In genomic region chr12:32486158-32486557, GRCh38 we compare ENCODE assay signal across 1 cellular context.
TF ChIP-seq lines count a peak whose summit lies in the region.

No MANE protein-coding gene starts in this region.

TF ChIP-seq in liver, 16 proteins besides CTCF, POLR2A, EP300 and RAD21 (continued from another document):
- TF ChIP-seq, protein P1, sequence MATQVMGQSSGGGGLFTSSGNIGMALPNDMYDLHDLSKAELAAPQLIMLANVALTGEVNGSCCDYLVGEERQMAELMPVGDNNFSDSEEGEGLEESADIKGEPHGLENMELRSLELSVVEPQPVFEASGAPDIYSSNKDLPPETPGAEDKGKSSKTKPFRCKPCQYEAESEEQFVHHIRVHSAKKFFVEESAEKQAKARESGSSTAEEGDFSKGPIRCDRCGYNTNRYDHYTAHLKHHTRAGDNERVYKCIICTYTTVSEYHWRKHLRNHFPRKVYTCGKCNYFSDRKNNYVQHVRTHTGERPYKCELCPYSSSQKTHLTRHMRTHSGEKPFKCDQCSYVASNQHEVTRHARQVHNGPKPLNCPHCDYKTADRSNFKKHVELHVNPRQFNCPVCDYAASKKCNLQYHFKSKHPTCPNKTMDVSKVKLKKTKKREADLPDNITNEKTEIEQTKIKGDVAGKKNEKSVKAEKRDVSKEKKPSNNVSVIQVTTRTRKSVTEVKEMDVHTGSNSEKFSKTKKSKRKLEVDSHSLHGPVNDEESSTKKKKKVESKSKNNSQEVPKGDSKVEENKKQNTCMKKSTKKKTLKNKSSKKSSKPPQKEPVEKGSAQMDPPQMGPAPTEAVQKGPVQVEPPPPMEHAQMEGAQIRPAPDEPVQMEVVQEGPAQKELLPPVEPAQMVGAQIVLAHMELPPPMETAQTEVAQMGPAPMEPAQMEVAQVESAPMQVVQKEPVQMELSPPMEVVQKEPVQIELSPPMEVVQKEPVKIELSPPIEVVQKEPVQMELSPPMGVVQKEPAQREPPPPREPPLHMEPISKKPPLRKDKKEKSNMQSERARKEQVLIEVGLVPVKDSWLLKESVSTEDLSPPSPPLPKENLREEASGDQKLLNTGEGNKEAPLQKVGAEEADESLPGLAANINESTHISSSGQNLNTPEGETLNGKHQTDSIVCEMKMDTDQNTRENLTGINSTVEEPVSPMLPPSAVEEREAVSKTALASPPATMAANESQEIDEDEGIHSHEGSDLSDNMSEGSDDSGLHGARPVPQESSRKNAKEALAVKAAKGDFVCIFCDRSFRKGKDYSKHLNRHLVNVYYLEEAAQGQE (IDR thresholded peaks at IDR 0.05) = no peak
- TF ChIP-seq FOXA2 (IDR thresholded peaks at IDR 0.05) = no peak
- no peak for TF ChIP-seq ATF3 (IDR thresholded peaks at IDR 0.05)
- no peak for TF ChIP-seq SP1 (IDR thresholded peaks at IDR 0.05)
- no peak for TF ChIP-seq GABPA (IDR thresholded peaks at IDR 0.05 in 1 of 2, conservative IDR thresholded peaks at IDR 0.05 in 1 of 2)
- no peak for TF ChIP-seq FOXA1 (IDR thresholded peaks at IDR 0.05)
- TF ChIP-seq ZBTB33 (IDR thresholded peaks at IDR 0.05) = no peak
- no peak for TF ChIP-seq RXRA (IDR thresholded peaks at IDR 0.05)
- TF ChIP-seq HNF4G (IDR thresholded peaks at IDR 0.05) = no peak
- no peak for TF ChIP-seq HNF4A (conservative IDR thresholded peaks at IDR 0.05)
- TF ChIP-seq TAF1 (conservative IDR thresholded peaks at IDR 0.05) = no peak
- no peak for TF ChIP-seq YY1 (IDR thresholded peaks at IDR 0.05)
TF ChIP-seq in liver: peak in this region for 0.
